In genomic region chr19:58514564-58515020, GRCh38 we compare ENCODE assay signal across 8 cellular contexts. TPM values are rescaled to one million over a fixed set of nuclear protein-coding genes. Genes with fewer than 3 reads are reported as not detected.
DNase-seq lines count a peak whose midpoint lies in the region; ATAC-seq and TF ChIP-seq lines count a peak whose summit lies in the region.

No MANE protein-coding gene starts in this region.

- POLR2A ChIA-PET in activated CD4-positive, alpha-beta T cell treated with anti-CD3 and anti-CD28 coated beads, Interleukin-2, amount 10 ng/mL, durations not matched to agents 7 days and 5 days (lab: Charles Lee): no interaction called here

- H3K4me1 Mint-ChIP-seq in activated CD4-positive, alpha-beta T cell treated with anti-CD3 and anti-CD28 coated beads, Interleukin-2, amount 10 ng/mL, durations not matched to agents 7 days and 5 days: peaks cover 43% of the 10 kb centered on the region
- H3K4me1 Mint-ChIP-seq in activated T-helper 2 cell treated with anti-CD3 and anti-CD28 coated beads, Interferon-gamma antibody, Interleukin-2, Interleukin-4, amounts not matched to agents 10 μg/mL and 5 μg/mL and 100 μg/mL, durations not matched to agents 14 hours and 24 hours and 36 hours (ENCODE audit: low read depth): peaks cover 28% of the 10 kb centered on the region

- no peaks in the 10 kb centered on the region for H3K27me3 Mint-ChIP-seq in activated CD4-positive, alpha-beta T cell treated with anti-CD3 and anti-CD28 coated beads, Interleukin-2, amount 10 ng/mL, durations not matched to agents 7 days and 5 days
- no peaks in the 10 kb centered on the region for H3K27me3 Mint-ChIP-seq in activated T-helper 2 cell treated with anti-CD3 and anti-CD28 coated beads, Interferon-gamma antibody, Interleukin-2, Interleukin-4, amounts not matched to agents 10 μg/mL and 5 μg/mL and 100 μg/mL, durations not matched to agents 14 hours and 24 hours and 36 hours (ENCODE audit: low read depth)

- no peaks in the 10 kb centered on the region for H4K20me1 ChIP-seq in MM.1S (ENCODE audit: insufficient read depth, low read length)

- H3K4me3 ChIP-seq in iPS-20b (ENCODE audit: low read length) (peak overlapping the region; percentile 79), stomach smooth muscle (ENCODE audit: low read length in 2 of 2) (peak overlapping the region in 1 of 2 donors; percentile 71), MM.1S (ENCODE audit: low read length) (no peak overlapping the region; the same call in 1 of the 2 replicates)

- peak overlapping the region; percentile 81 for H3K4me3 Mint-ChIP-seq in activated CD4-positive, alpha-beta T cell treated with anti-CD3 and anti-CD28 coated beads, Interleukin-2, amount 10 ng/mL, durations not matched to agents 7 days and 5 days
- peak overlapping the region; percentile 88 for H3K4me3 Mint-ChIP-seq in activated T-helper 2 cell treated with anti-CD3 and anti-CD28 coated beads, Interferon-gamma antibody, Interleukin-2, Interleukin-4, amounts not matched to agents 10 μg/mL and 5 μg/mL and 100 μg/mL, durations not matched to agents 14 hours and 24 hours and 36 hours (ENCODE audit: low read depth)

- no peak overlapping the region for H3K4me2 ChIP-seq in MM.1S (ENCODE audit: low read depth, low read length)

- no peaks in the 10 kb centered on the region for H3K9me3 Mint-ChIP-seq in activated CD4-positive, alpha-beta T cell treated with anti-CD3 and anti-CD28 coated beads, Interleukin-2, amount 10 ng/mL, durations not matched to agents 7 days and 5 days
- no peaks in the 10 kb centered on the region for H3K9me3 Mint-ChIP-seq in activated T-helper 2 cell treated with anti-CD3 and anti-CD28 coated beads, Interferon-gamma antibody, Interleukin-2, Interleukin-4, amounts not matched to agents 10 μg/mL and 5 μg/mL and 100 μg/mL, durations not matched to agents 14 hours and 24 hours and 36 hours

- no peak for ATAC-seq in HG03520 (IDR thresholded peaks at IDR 0.05; ENCODE audit: unreplicated experiment)

- no peak overlapping the region for H3K27ac ChIP-seq in iPS-20b (ENCODE audit: low read length)
- H3K27ac ChIP-seq in stomach smooth muscle (ENCODE audit: low read length): peak overlapping the region; percentile 6
- no peak overlapping the region for H3K27ac ChIP-seq in MM.1S (ENCODE audit: low read length)

- H3K36me3 Mint-ChIP-seq in activated CD4-positive, alpha-beta T cell treated with anti-CD3 and anti-CD28 coated beads, Interleukin-2, amount 10 ng/mL, durations not matched to agents 7 days and 5 days (ENCODE audit: low read depth): peaks cover 20% of the 10 kb centered on the region
- H3K36me3 Mint-ChIP-seq in activated T-helper 2 cell treated with anti-CD3 and anti-CD28 coated beads, Interferon-gamma antibody, Interleukin-2, Interleukin-4, amounts not matched to agents 10 μg/mL and 5 μg/mL and 100 μg/mL, durations not matched to agents 14 hours and 24 hours and 36 hours (ENCODE audit: low read depth): peaks cover 45% of the 10 kb centered on the region

- no peaks in the 10 kb centered on the region for H3K9me3 ChIP-seq in iPS-20b (ENCODE audit: insufficient read depth, low read depth, low read length)
- no peaks in the 10 kb centered on the region for H3K9me3 ChIP-seq in stomach smooth muscle (ENCODE audit: control insufficient read depth in 2 of 2, low read length in 2 of 2)
- no peaks in the 10 kb centered on the region for H3K9me3 ChIP-seq in MM.1S (replicated peaks; ENCODE audit: insufficient read depth, low read length)

- DNase-seq in activated CD4-positive, alpha-beta T cell treated with anti-CD3 and anti-CD28 coated beads, Interleukin-2, amount 10 ng/mL, durations not matched to agents 7 days and 5 days: no peak
- no peak for DNase-seq in activated CD4-positive, alpha-beta T cell treated with anti-CD3 and anti-CD28 coated beads for 48 hours
- no peak for DNase-seq in activated T-helper 2 cell treated with anti-CD3 and anti-CD28 coated beads, Interferon-gamma antibody, Interleukin-2, Interleukin-4, amounts not matched to agents 10 μg/mL and 5 μg/mL and 100 μg/mL, durations not matched to agents 14 hours and 24 hours and 36 hours (ENCODE audit: low spot score)
- DNase-seq in ACHN (no peak), MM.1S (no peak)

- H3K36me3 ChIP-seq in iPS-20b (ENCODE audit: insufficient read depth, low read depth, low read length) (peaks cover 4% of the 10 kb centered on the region; the same call in 1 of the 2 replicates), stomach smooth muscle (ENCODE audit: control insufficient read depth in 2 of 2, insufficient read depth in 2 of 2, low read length in 2 of 2) (peaks cover 6 to 16% of the 10 kb centered on the region in 2 donors), MM.1S (replicated peaks; ENCODE audit: insufficient read depth, low read length) (no peaks in the 10 kb centered on the region)

- CTCF ChIA-PET in activated CD4-positive, alpha-beta T cell treated with anti-CD3 and anti-CD28 coated beads, Interleukin-2, amount 10 ng/mL, durations not matched to agents 7 days and 5 days (lab: Charles Lee): interaction anchor here (0.6 to 2.4 kb wide), 34 partner anchors 8 to 333 kb away, joined by 3 to 34 read pairs (median 4); partner anchors contain the start of genes TRIM28 and ZNF497

- intact Hi-C loops in activated T-helper 2 cell treated with anti-CD3 and anti-CD28 coated beads, Interferon-gamma antibody, Interleukin-2, Interleukin-4, amounts not matched to agents 10 μg/mL and 5 μg/mL and 100 μg/mL, durations not matched to agents 14 hours and 24 hours and 36 hours (cut with micrococcal nuclease): loop anchor here (1.0 kb wide), 3 partner anchors 15 to 113 kb away; partner anchors contain the start of gene UBE2M

- no peaks in the 10 kb centered on the region for H3K27me3 ChIP-seq in iPS-20b (ENCODE audit: insufficient read depth, low read length)
- H3K27me3 ChIP-seq in stomach smooth muscle (ENCODE audit: control insufficient read depth in 1 of 2, insufficient read depth in 2 of 2, low read length in 2 of 2): no peaks in the 10 kb centered on the region
- H3K27me3 ChIP-seq in MM.1S (replicated peaks; ENCODE audit: insufficient read depth, low read length): no peaks in the 10 kb centered on the region

- no peak overlapping the region for H2AFZ ChIP-seq in MM.1S (ENCODE audit: low read length)

- no peak for TF ChIP-seq CTCF in MM.1S (IDR thresholded peaks at IDR 0.05; ENCODE audit: low read length)

- H3K79me2 ChIP-seq in MM.1S (ENCODE audit: low read length): peaks cover 13% of the 10 kb centered on the region

- H3K4me1 ChIP-seq in iPS-20b (ENCODE audit: insufficient read depth, low read length) (peaks cover 22% of the 10 kb centered on the region; the same call in 1 of the 2 replicates), stomach smooth muscle (ENCODE audit: control insufficient read depth, insufficient read depth, low read length) (peaks cover 41% of the 10 kb centered on the region), MM.1S (ENCODE audit: low read length) (peaks cover 5% of the 10 kb centered on the region; the same call in 1 of the 2 replicates)

- H3F3A ChIP-seq in MM.1S (ENCODE audit: insufficient read depth, low read length): peaks cover 9% of the 10 kb centered on the region; the same call in 1 of the 2 replicates

- in situ Hi-C loops in ACHN (cut with HindIII; ENCODE audit: low pct_ligation_motif_present, low pct_unique_long_range_greater_than_20kb, low sequenced_read_pairs): no loop called here

- H3K9ac ChIP-seq in iPS-20b (ENCODE audit: low read depth, low read length) (peak overlapping the region; percentile 87; the same call in 1 of the 2 replicates), stomach smooth muscle (ENCODE audit: low read length in 2 of 2) (no peak overlapping the region), MM.1S (ENCODE audit: low read length) (no peak overlapping the region)

- no peaks in the 10 kb centered on the region for H3K9me2 ChIP-seq in MM.1S (replicated peaks; ENCODE audit: insufficient read depth, low read length)

- peak overlapping the region; percentile 90 for H3K27ac Mint-ChIP-seq in activated CD4-positive, alpha-beta T cell treated with anti-CD3 and anti-CD28 coated beads, Interleukin-2, amount 10 ng/mL, durations not matched to agents 7 days and 5 days
- peak overlapping the region; percentile 91 for H3K27ac Mint-ChIP-seq in activated T-helper 2 cell treated with anti-CD3 and anti-CD28 coated beads, Interferon-gamma antibody, Interleukin-2, Interleukin-4, amounts not matched to agents 10 μg/mL and 5 μg/mL and 100 μg/mL, durations not matched to agents 14 hours and 24 hours and 36 hours

RNA-seq across cellular contexts. Expression of gene SLC27A5, which starts 2.8 kb away (rescaled TPM):
- 10 to 100 TPM in 1 of 2 experiments, 1 to 10 TPM in 1; 9.8 to 10.2 TPM for total RNA-seq in activated CD4-positive, alpha-beta T cell treated with anti-CD3 and anti-CD28 coated beads, Interleukin-2, amount 10 ng/mL, durations not matched to agents 7 days and 5 days
- 23.0 and 23.5 TPM in 2 replicates for total RNA-seq in activated T-helper 2 cell treated with anti-CD3 and anti-CD28 coated beads, Interferon-gamma antibody, Interleukin-2, Interleukin-4, amounts not matched to agents 10 μg/mL and 5 μg/mL and 100 μg/mL, durations not matched to agents 14 hours and 24 hours and 36 hours

RNA-seq across cellular contexts. Expression of gene ZBTB45, which starts 5.0 kb away (rescaled TPM):
- 10 to 100 TPM; 17.9 to 19.9 TPM for total RNA-seq in activated CD4-positive, alpha-beta T cell treated with anti-CD3 and anti-CD28 coated beads, Interleukin-2, amount 10 ng/mL, durations not matched to agents 7 days and 5 days
- 16.6 and 17.7 TPM in 2 replicates for total RNA-seq in activated T-helper 2 cell treated with anti-CD3 and anti-CD28 coated beads, Interferon-gamma antibody, Interleukin-2, Interleukin-4, amounts not matched to agents 10 μg/mL and 5 μg/mL and 100 μg/mL, durations not matched to agents 14 hours and 24 hours and 36 hours

RNA-seq across cellular contexts. Expression of gene TRIM28, which starts 29.3 kb away (rescaled TPM):
- total RNA-seq in activated CD4-positive, alpha-beta T cell treated with anti-CD3 and anti-CD28 coated beads, Interleukin-2, amount 10 ng/mL, durations not matched to agents 7 days and 5 days: 100 to 1,000 TPM; 457 to 560 TPM
- 658 and 662 TPM in 2 replicates for total RNA-seq in activated T-helper 2 cell treated with anti-CD3 and anti-CD28 coated beads, Interferon-gamma antibody, Interleukin-2, Interleukin-4, amounts not matched to agents 10 μg/mL and 5 μg/mL and 100 μg/mL, durations not matched to agents 14 hours and 24 hours and 36 hours

RNA-seq across cellular contexts. Expression of gene ZNF446, which starts 38.4 kb away (rescaled TPM):
- 1 to 10 TPM; 7.6 to 7.9 TPM for total RNA-seq in activated CD4-positive, alpha-beta T cell treated with anti-CD3 and anti-CD28 coated beads, Interleukin-2, amount 10 ng/mL, durations not matched to agents 7 days and 5 days
- 6.6 and 6.9 TPM in 2 replicates for total RNA-seq in activated T-helper 2 cell treated with anti-CD3 and anti-CD28 coated beads, Interferon-gamma antibody, Interleukin-2, Interleukin-4, amounts not matched to agents 10 μg/mL and 5 μg/mL and 100 μg/mL, durations not matched to agents 14 hours and 24 hours and 36 hours

RNA-seq across cellular contexts. Expression of gene CHMP2A, which starts 40.3 kb away (rescaled TPM):
- 100 to 1,000 TPM; 128 to 137 TPM for total RNA-seq in activated CD4-positive, alpha-beta T cell treated with anti-CD3 and anti-CD28 coated beads, Interleukin-2, amount 10 ng/mL, durations not matched to agents 7 days and 5 days
- 102 and 105 TPM in 2 replicates for total RNA-seq in activated T-helper 2 cell treated with anti-CD3 and anti-CD28 coated beads, Interferon-gamma antibody, Interleukin-2, Interleukin-4, amounts not matched to agents 10 μg/mL and 5 μg/mL and 100 μg/mL, durations not matched to agents 14 hours and 24 hours and 36 hours
